ENCODE assay signal across 13 cellular contexts in genomic region chr17:41772586-41773189, GRCh38. TPM values are rescaled to one million over a fixed set of nuclear protein-coding genes. Genes with fewer than 3 reads are reported as not detected.
DNase-seq lines count a peak whose midpoint lies in the region; ATAC-seq, FAIRE-seq and TF ChIP-seq lines count a peak whose summit lies in the region.
"Had no signal": no experiment of that assay in that cellular context is flagged by ENCODE, and none has a peak within 500 bp of the region (broad histone marks: within the 10 kb centered on the region; RNA-seq: fewer than 3 reads in every experiment).

No MANE protein-coding gene starts in this region.

- H3K4me3 ChIP-seq in BLaER1 treated with 17β-estradiol and CSF1 and Interleukin-3, amounts not matched to agents 10 nM and 100 nM, result no peak overlapping the region
- H3K4me3 ChIP-seq in hepatocyte (no peak overlapping the region), pancreas (no peak overlapping the region)

- peak overlapping the region in 7 of 11 experiments; percentile 13 to 66 (median 47); a peak in 14 of 22 replicates for H3K27ac ChIP-seq in BLaER1 treated with 17β-estradiol and CSF1 and Interleukin-3, amounts not matched to agents 10 nM and 100 nM
- H3K27ac ChIP-seq in VCaP, result peak overlapping the region; percentile 89
- peak overlapping the region; percentile 94 for H3K27ac ChIP-seq in hepatocyte
- H3K27ac ChIP-seq in pancreas, result peak overlapping the region; percentile 11 to 76 (median 41)

- peaks cover 58 to 65% (median 61%) of the 10 kb centered on the region in 10 experiments for H3K4me1 ChIP-seq in BLaER1 treated with 17β-estradiol and CSF1 and Interleukin-3, amounts not matched to agents 10 nM and 100 nM
- H3K4me1 ChIP-seq in hepatocyte (ENCODE audit: insufficient read depth) (peaks cover 52% of the 10 kb centered on the region), pancreas (peaks cover 30 to 54% (median 46%) of the 10 kb centered on the region in 3 donors)

- H3K4me1 Mint-ChIP-seq in naive thymus-derived CD8-positive, alpha-beta T cell, result peaks cover 4 to 8% (median 6%) of the 10 kb centered on the region in 4 donors

- intact Hi-C loops in pancreas (cut with DNase I), result no loop called here

- 73% methylated on average over 19 of the region's 19 CpGs for WGBS in hepatocyte (ENCODE audit: low lambda C conversion rate, missing lambda C conversion rate)
- 49 to 54% methylated on average over 19 of the region's 19 CpGs for WGBS in pancreas, 2 donors

- H3K36me3 Mint-ChIP-seq in naive thymus-derived CD8-positive, alpha-beta T cell, result no peaks in the 10 kb centered on the region
- H3K36me3 Mint-ChIP-seq: activated CD4-positive, alpha-beta memory T cell treated with anti-CD3 and anti-CD28 coated beads for 36 hours had no signal

- H3K36me3 ChIP-seq in BLaER1 treated with 17β-estradiol and CSF1 and Interleukin-3, amounts not matched to agents 10 nM and 100 nM, result peaks cover 71 to 89% (median 83%) of the 10 kb centered on the region in 11 experiments
- H3K36me3 ChIP-seq in hepatocyte (replicated peaks; ENCODE audit: insufficient read depth, low read depth) (no peaks in the 10 kb centered on the region), pancreas (peaks cover 8 to 38% (median 21%) of the 10 kb centered on the region in 3 donors)

- H3K27me3 ChIP-seq in BLaER1 treated with 17β-estradiol and CSF1 and Interleukin-3, amounts not matched to agents 10 nM and 100 nM, result no peaks in the 10 kb centered on the region
- H3K27me3 ChIP-seq in hepatocyte (no peaks in the 10 kb centered on the region), pancreas (no peaks in the 10 kb centered on the region)

- no peaks in the 10 kb centered on the region for H3K9me3 Mint-ChIP-seq in naive thymus-derived CD8-positive, alpha-beta T cell
- H3K9me3 Mint-ChIP-seq: activated CD4-positive, alpha-beta memory T cell treated with anti-CD3 and anti-CD28 coated beads for 36 hours; activated naive CD4-positive, alpha-beta T cell treated with anti-CD3 and anti-CD28 coated beads for 36 hours; HFFc6 had no signal

- peak overlapping the region; percentile 72 to 99 (median 90) for H3K4me2 ChIP-seq in BLaER1 treated with 17β-estradiol and CSF1 and Interleukin-3, amounts not matched to agents 10 nM and 100 nM
- H3K4me2 ChIP-seq in hepatocyte, result peak overlapping the region; percentile 67

- H2AFZ ChIP-seq in hepatocyte, result no peak overlapping the region

- no peak overlapping the region for H3K27ac Mint-ChIP-seq in naive thymus-derived CD8-positive, alpha-beta T cell
- H3K27ac Mint-ChIP-seq: activated CD4-positive, alpha-beta memory T cell treated with anti-CD3 and anti-CD28 coated beads for 36 hours; activated naive CD4-positive, alpha-beta T cell treated with anti-CD3 and anti-CD28 coated beads for 36 hours; HFFc6; T-helper 17 cell had no signal

- H3K9ac ChIP-seq in BLaER1 treated with 17β-estradiol and CSF1 and Interleukin-3, amounts not matched to agents 10 nM and 100 nM, result peak overlapping the region in 8 of 11 experiments; percentile 15 to 65 (median 34); a peak in 8 of 22 replicates

- H3K79me2 ChIP-seq in hepatocyte, result peaks cover 80% of the 10 kb centered on the region

- no peak for TF ChIP-seq CTCF in VCaP (conservative IDR thresholded peaks at IDR 0.05)
- TF ChIP-seq CTCF in hepatocyte (IDR thresholded peaks at IDR 0.05; ENCODE audit: poor library complexity), result no peak
- no peak for TF ChIP-seq CTCF in pancreas (IDR thresholded peaks at IDR 0.05)

- peaks cover 0 to 1% (median 0%) of the 10 kb centered on the region in 5 donors for H3K27me3 Mint-ChIP-seq in naive thymus-derived CD8-positive, alpha-beta T cell

- no peak for DNase-seq in hepatocyte (ENCODE audit: low spot score)
- no peak for DNase-seq in pancreas
- DNase-seq in NCI-H345 treated with DMSO at 0.1 percent for 48 hours (lab: John Stamatoyannopoulos, UW; ENCODE audit: unreplicated experiment), result no peak
- DNase-seq in naive thymus-derived CD8-positive, alpha-beta T cell, result no peak
- DNase-seq in stimulated activated naive CD4-positive, alpha-beta T cell treated with Interleukin-2 at 50 U/mL for 16 hours (lab: John Stamatoyannopoulos, UW), result no peak
- DNase-seq: activated CD4-positive, alpha-beta memory T cell treated with anti-CD3 and anti-CD28 coated beads for 36 hours; activated naive CD4-positive, alpha-beta T cell treated with anti-CD3 and anti-CD28 coated beads for 36 hours; T-helper 17 cell had no signal

- H3K4me3 Mint-ChIP-seq in naive thymus-derived CD8-positive, alpha-beta T cell, result no peak overlapping the region
- H3K4me3 Mint-ChIP-seq: activated CD4-positive, alpha-beta memory T cell treated with anti-CD3 and anti-CD28 coated beads for 36 hours; activated naive CD4-positive, alpha-beta T cell treated with anti-CD3 and anti-CD28 coated beads for 36 hours; HFFc6; T-helper 17 cell had no signal

- no peaks in the 10 kb centered on the region for H3K9me3 ChIP-seq in BLaER1 treated with 17β-estradiol and CSF1 and Interleukin-3, amounts not matched to agents 10 nM and 100 nM (replicated peaks in 1 of 11)
- H3K9me3 ChIP-seq in hepatocyte (ENCODE audit: low read depth), result no peaks in the 10 kb centered on the region
- no peaks in the 10 kb centered on the region for H3K9me3 ChIP-seq in pancreas

- H4K20me1 ChIP-seq in BLaER1 treated with 17β-estradiol and CSF1 and Interleukin-3, amounts not matched to agents 10 nM and 100 nM, result peaks cover 82 to 100% (median 98%) of the 10 kb centered on the region in 11 experiments
- H4K20me1 ChIP-seq in hepatocyte (ENCODE audit: insufficient read depth, poor library complexity, severe bottlenecking), result peaks cover 86% of the 10 kb centered on the region

- H3K9me2 ChIP-seq in hepatocyte (replicated peaks; ENCODE audit: insufficient read depth), result no peaks in the 10 kb centered on the region

- ATAC-seq in pancreas, result peak in 1 of 4 donors; percentile 7
- no peak for ATAC-seq in GM21717 (IDR thresholded peaks at IDR 0.05; ENCODE audit: unreplicated experiment)
- ATAC-seq in naive thymus-derived CD8-positive, alpha-beta T cell, result no peak
- ATAC-seq: T-helper 17 cell had no signal

- FAIRE-seq in pancreas (lab: Jason Lieb, UNC), result no peak

- POLR2A ChIA-PET in naive thymus-derived CD8-positive, alpha-beta T cell (lab: Charles Lee), result interaction anchor here (0.6 kb wide), 1 partner anchor 18 kb away, joined by 6 read pairs; no protein-coding TSS in a partner anchor

RNA-seq across cellular contexts. Expression of gene JUP, which starts 13.8 kb away (rescaled TPM):
- total RNA-seq in hepatocyte, result 162 and 209 TPM in 2 replicates
- 191 and 214 TPM in 2 replicates for polyA plus RNA-seq in hepatocyte
- total RNA-seq in pancreas, result 10 to 100 TPM; 31.1 to 93.5 (median 42.0) TPM
- 10 to 100 TPM; 46.8 to 50.4 TPM for polyA plus RNA-seq in pancreas
- total RNA-seq in naive thymus-derived CD8-positive, alpha-beta T cell, result 1 to 10 TPM; 4.0 to 4.7 TPM
- polyA plus RNA-seq in naive thymus-derived CD8-positive, alpha-beta T cell, result under 1 TPM; 0.14 to 0.55 (median 0.30) TPM
- total RNA-seq: LHCN-M2 had no signal

RNA-seq across cellular contexts. Expression of gene HAP1, which starts 38.2 kb away (rescaled TPM):
- 0.03 and 0.08 TPM in 2 replicates for total RNA-seq in hepatocyte
- 0.18 and 0.44 TPM in 2 replicates for polyA plus RNA-seq in hepatocyte
- 1 to 10 TPM in 3 of 6 donors, under 1 TPM in 3; 0.13 to 1.6 (median 0.84) TPM for total RNA-seq in pancreas
- polyA plus RNA-seq in pancreas, result 1 to 10 TPM; 2.6 to 4.2 TPM
- total RNA-seq in naive thymus-derived CD8-positive, alpha-beta T cell, result under 1 TPM in 1 of 2 experiments, not detected in 1; 0.11 TPM
- not detected for polyA plus RNA-seq in naive thymus-derived CD8-positive, alpha-beta T cell
- total RNA-seq: activated CD4-positive, alpha-beta memory T cell treated with anti-CD3 and anti-CD28 coated beads for 36 hours; activated naive CD4-positive, alpha-beta T cell treated with anti-CD3 and anti-CD28 coated beads for 36 hours; LHCN-M2 had no signal

RNA-seq across cellular contexts. Expression of gene P3H4, which starts 39.1 kb away (rescaled TPM):
- total RNA-seq in hepatocyte, result 62.6 and 66.2 TPM in 2 replicates
- polyA plus RNA-seq in hepatocyte, result 109 and 110 TPM in 2 replicates
- 10 to 100 TPM in 3 of 6 donors, 1 to 10 TPM in 3; 8.4 to 15.7 (median 10.1) TPM for total RNA-seq in pancreas
- polyA plus RNA-seq in pancreas, result 10 to 100 TPM; 13.0 to 16.6 TPM
- 1 to 10 TPM; 4.4 to 6.0 TPM for total RNA-seq in naive thymus-derived CD8-positive, alpha-beta T cell
- 1 to 10 TPM; 4.0 to 6.2 (median 5.8) TPM for polyA plus RNA-seq in naive thymus-derived CD8-positive, alpha-beta T cell

RNA-seq across cellular contexts. Expression of gene FKBP10, which starts 40.1 kb away (rescaled TPM):
- total RNA-seq in hepatocyte (239 and 290 TPM in 2 replicates), pancreas (10 to 100 TPM in 4 of 6 donors, 1 to 10 TPM in 2; 4.5 to 35.3 (median 11.7) TPM)
- polyA plus RNA-seq in hepatocyte (88.0 and 92.0 TPM in 2 replicates), pancreas (10 to 100 TPM in 1 of 2 donors, 1 to 10 TPM in 1; 9.1 to 17.3 TPM)
- not detected for total RNA-seq in naive thymus-derived CD8-positive, alpha-beta T cell
- not detected for polyA plus RNA-seq in naive thymus-derived CD8-positive, alpha-beta T cell
- total RNA-seq: T-helper 17 cell had no signal

Comparison
In these comparisons a context has a peak if more than half of its experiments do, and no peak if none do; other contexts are left out.
1. H3K27ac ChIP-seq: peak in every context shown above with its lines; median percentile 94 in hepatocyte; 89 in VCaP; 47 in BLaER1 treated with 17β-estradiol and CSF1 and Interleukin-3, amounts not matched to agents 10 nM and 100 nM; 41 in pancreas.
2. RNA of gene JUP, which starts 13.8 kb away (total RNA-seq): 162 to 209 TPM in hepatocyte and 31.1 to 93.5 TPM in pancreas; 4.0 to 4.7 TPM in naive thymus-derived CD8-positive, alpha-beta T cell; every median in the first group is over 4 times any median in the second.